Comparison of ENCODE assay signal across 18 cellular contexts in genomic region chr2:120869036-120869435, GRCh38.
"Had no signal": no experiment of that assay in that cellular context is flagged by ENCODE, and none has a peak within 500 bp of the region (broad histone marks: within the 10 kb centered on the region; RNA-seq: fewer than 3 reads in every experiment).

No MANE protein-coding gene starts in this region.

- H3K4me3 Mint-ChIP-seq: activated CD4-positive, alpha-beta T cell treated with anti-CD3 and anti-CD28 coated beads for 36 hours; activated naive CD4-positive, alpha-beta T cell treated with anti-CD3 and anti-CD28 coated beads, Interleukin-2, amount 50 U/mL, for 24 hours; effector memory CD8-positive, alpha-beta T cell; naive B cell; T-helper 2 cell treated with Interferon-gamma antibody and Interleukin-4, amounts not matched to agents 5 μg/mL and 100 μg/mL, for 36 hours had no signal

- H3K9me3 ChIP-seq: adrenal gland, neutrophil, sigmoid colon, SK-N-SH, tibial nerve had no signal

- H3K27ac Mint-ChIP-seq: activated CD4-positive, alpha-beta T cell treated with anti-CD3 and anti-CD28 coated beads for 36 hours; activated naive CD4-positive, alpha-beta T cell treated with anti-CD3 and anti-CD28 coated beads, Interleukin-2, amount 50 U/mL, for 24 hours; effector memory CD8-positive, alpha-beta T cell; naive B cell; T-helper 2 cell treated with Interferon-gamma antibody and Interleukin-4, amounts not matched to agents 5 μg/mL and 100 μg/mL, for 36 hours had no signal

- H3K4me3 ChIP-seq: adrenal gland, cardiac muscle cell had no signal

- H3K27ac ChIP-seq: cardiac muscle cell, neutrophil had no signal

- DNase-seq: activated CD4-positive, alpha-beta T cell treated with anti-CD3 and anti-CD28 coated beads for 36 hours; activated CD4-positive, alpha-beta T cell treated with anti-CD3 and anti-CD28 coated beads, Interleukin-2, amount 50 U/mL, for 48 hours; activated gamma-delta T cell; adrenal gland; effector memory CD8-positive, alpha-beta T cell; foreskin fibroblast; head of caudate nucleus; naive B cell; SK-N-SH; stimulated activated CD4-positive, alpha-beta T cell treated with anti-CD3 and anti-CD28 coated beads, Interleukin-1b, Interleukin-23, amount 100 ng/mL, for 48 hours; stimulated activated naive CD4-positive, alpha-beta T cell treated with Interleukin-2 at 50 U/mL for 16 hours had no signal

- ATAC-seq: activated CD4-positive, alpha-beta T cell treated with anti-CD3 and anti-CD28 coated beads for 36 hours; effector memory CD8-positive, alpha-beta T cell; left lobe of liver had no signal

- H3K4me1 Mint-ChIP-seq: activated CD4-positive, alpha-beta T cell treated with anti-CD3 and anti-CD28 coated beads for 36 hours; activated naive CD4-positive, alpha-beta T cell treated with anti-CD3 and anti-CD28 coated beads, Interleukin-2, amount 50 U/mL, for 24 hours had no signal

- H3K36me3 ChIP-seq: adrenal gland, cardiac muscle cell, neutrophil, sigmoid colon, tibial nerve had no signal

- H3K9me3 Mint-ChIP-seq: activated naive CD4-positive, alpha-beta T cell treated with anti-CD3 and anti-CD28 coated beads, Interleukin-2, amount 50 U/mL, for 24 hours; effector memory CD8-positive, alpha-beta T cell; naive B cell; T-helper 2 cell treated with Interferon-gamma antibody and Interleukin-4, amounts not matched to agents 5 μg/mL and 100 μg/mL, for 36 hours had no signal

- H3K36me3 Mint-ChIP-seq: activated naive CD4-positive, alpha-beta T cell treated with anti-CD3 and anti-CD28 coated beads, Interleukin-2, amount 50 U/mL, for 24 hours; naive B cell had no signal

- H3K27me3 ChIP-seq: adrenal gland, cardiac muscle cell, sigmoid colon, tibial nerve had no signal
